In the genomic region with DNA sequence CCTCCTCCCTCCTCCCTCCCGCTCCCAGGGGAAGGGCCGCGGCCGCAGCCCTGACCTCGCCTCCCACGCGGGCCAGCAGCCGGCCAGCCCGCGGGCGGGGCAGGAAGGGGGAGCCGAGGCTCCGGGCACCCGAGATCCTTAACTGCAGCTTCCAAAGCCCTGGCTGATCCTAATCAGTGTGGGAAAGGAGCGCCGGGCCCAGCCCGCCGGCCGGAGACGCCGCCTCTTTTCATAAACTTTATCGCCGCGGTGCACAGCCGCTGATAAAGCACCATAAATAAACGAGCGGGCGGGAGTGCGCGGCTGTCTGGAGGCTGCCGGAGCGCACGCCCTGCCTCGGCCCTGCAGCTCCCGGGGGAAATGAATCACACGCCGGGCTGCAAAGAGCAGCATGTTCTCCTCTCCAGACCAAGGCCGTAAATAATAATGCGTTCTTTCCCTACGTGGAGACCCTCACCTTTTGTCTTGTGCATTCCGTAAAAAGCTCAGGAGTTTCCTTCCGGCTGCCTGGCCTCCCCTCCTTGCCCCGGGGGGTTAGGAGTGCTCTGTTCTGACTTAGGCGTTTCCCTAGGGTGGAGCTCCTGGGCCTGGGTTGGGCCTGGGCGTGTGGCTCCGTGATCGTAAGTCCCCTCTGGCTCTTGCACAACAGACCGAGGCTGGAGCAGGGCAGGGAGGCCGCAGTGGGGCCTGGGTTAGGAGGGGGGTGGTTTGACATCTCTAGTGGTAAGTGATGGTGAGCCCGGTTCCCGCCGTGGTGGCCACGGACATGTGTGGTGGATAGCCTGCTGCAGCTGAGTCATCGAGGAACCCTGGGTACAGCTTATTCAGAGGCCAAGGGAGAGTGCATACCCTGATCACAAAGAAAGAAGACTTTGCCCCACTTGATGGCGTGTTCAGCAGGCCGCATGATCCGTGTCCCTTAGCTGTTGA, we compare ENCODE assay signal across 8 cellular contexts.
DNase-seq lines count a peak whose midpoint lies in the region; ATAC-seq and TF ChIP-seq lines count a peak whose summit lies in the region.

No MANE protein-coding gene starts in this region.

- POLR2A ChIA-PET in T-cell (lab: Charles Lee): no interaction called here

- H3K27ac ChIP-seq in duodenal mucosa (ENCODE audit: low read depth, low read length) (peak overlapping the region; percentile 93), right lobe of liver (peak overlapping the region; percentile 52 to 57 (median 56))

- no peaks in the 10 kb centered on the region for H3K9me3 Mint-ChIP-seq in T-cell

- peaks cover 11 to 12% (median 11%) of the 10 kb centered on the region in 3 donors for H3K4me1 Mint-ChIP-seq in T-cell

- CTCF ChIA-PET in T-cell (lab: Charles Lee): interaction anchor here in 1 of 2 donors (0.6 kb wide), 1 partner anchor 104 kb away, joined by 6 read pairs; no protein-coding TSS in a partner anchor

- H3K4me1 ChIP-seq in duodenal mucosa (ENCODE audit: control insufficient read depth in 1 of 2, insufficient read depth in 2 of 2, low read length in 2 of 2): peaks cover 17 to 48% of the 10 kb centered on the region in 2 donors
- H3K4me1 ChIP-seq in right lobe of liver: peaks cover 0 to 21% (median 4%) of the 10 kb centered on the region in 4 donors

- H3K27me3 ChIP-seq in duodenal mucosa (ENCODE audit: control insufficient read depth in 1 of 2, insufficient read depth in 2 of 2, low read length in 2 of 2) (no peaks in the 10 kb centered on the region), right lobe of liver (no peaks in the 10 kb centered on the region)

- H3K9me3 ChIP-seq in duodenal mucosa (ENCODE audit: control insufficient read depth in 1 of 2, low read length in 2 of 2) (no peaks in the 10 kb centered on the region), right lobe of liver (no peaks in the 10 kb centered on the region)

- H3K36me3 ChIP-seq in duodenal mucosa (ENCODE audit: control insufficient read depth in 1 of 2, insufficient read depth in 2 of 2, low read length in 2 of 2): no peaks in the 10 kb centered on the region
- H3K36me3 ChIP-seq in right lobe of liver: no peaks in the 10 kb centered on the region

- no peak for TF ChIP-seq CTCF in right lobe of liver (IDR thresholded peaks at IDR 0.05)

- intact Hi-C loops in right lobe of liver (cut with DNase I): no loop called here

- H3K4me3 ChIP-seq in duodenal mucosa (ENCODE audit: low read depth in 1 of 2, low read length in 2 of 2) (peak overlapping the region; percentile 63 to 66), right lobe of liver (peak overlapping the region; percentile 33 to 62 (median 61))

- no peaks in the 10 kb centered on the region for H3K36me3 Mint-ChIP-seq in T-cell

- peak overlapping the region in 2 of 3 donors; percentile 45 to 71 for H3K4me3 Mint-ChIP-seq in T-cell

- peaks cover 22 to 48% of the 10 kb centered on the region in 2 donors for H3K27me3 Mint-ChIP-seq in T-cell

- peak; percentile 60 for ATAC-seq in GM21825 (IDR thresholded peaks at IDR 0.05; ENCODE audit: unreplicated experiment)
- peak; percentile 37 to 57 (median 54) for ATAC-seq in T-cell (replicated peaks in 1 of 4)
- ATAC-seq in right lobe of liver: peak; percentile 84 to 93 (median 92)
- ATAC-seq in GM18519 (IDR thresholded peaks at IDR 0.05; ENCODE audit: low FRiP score, unreplicated experiment): no peak

- H3K9ac ChIP-seq in duodenal mucosa (ENCODE audit: low read depth in 1 of 2, low read length in 2 of 2): peak overlapping the region in 1 of 2 donors; percentile 57

- under 1% methylated on average over 42 of the region's 57 CpGs for WGBS in right lobe of liver (ENCODE audit: insufficient coverage, low coverage, low lambda C conversion rate, missing lambda C conversion rate)

- no peak overlapping the region for H3K27ac Mint-ChIP-seq in T-cell

- DNase-seq in GF-D8 (lab: John Stamatoyannopoulos, UW): peak; percentile 45
- DNase-seq in LHCN-M2 (ENCODE audit: low read depth): peak; percentile 91
- DNase-seq in T-cell: peak in 5 of 34 experiments; percentile 3 to 37 (median 6)
- DNase-seq in right lobe of liver: peak; percentile 86 to 90 (median 87)
- DNase-seq in stimulated activated CD4-positive, alpha-beta T cell treated with anti-CD3 and anti-CD28 coated beads, Interleukin-2, amount 100 ng/mL, for 4 hours (ENCODE audit: low read depth): peak; percentile 20

- TF ChIP-seq POLR2A in right lobe of liver (IDR thresholded peaks at IDR 0.05): peak; percentile 57
